Comparison of ENCODE assay signal across 20 cellular contexts in the genomic region with DNA sequence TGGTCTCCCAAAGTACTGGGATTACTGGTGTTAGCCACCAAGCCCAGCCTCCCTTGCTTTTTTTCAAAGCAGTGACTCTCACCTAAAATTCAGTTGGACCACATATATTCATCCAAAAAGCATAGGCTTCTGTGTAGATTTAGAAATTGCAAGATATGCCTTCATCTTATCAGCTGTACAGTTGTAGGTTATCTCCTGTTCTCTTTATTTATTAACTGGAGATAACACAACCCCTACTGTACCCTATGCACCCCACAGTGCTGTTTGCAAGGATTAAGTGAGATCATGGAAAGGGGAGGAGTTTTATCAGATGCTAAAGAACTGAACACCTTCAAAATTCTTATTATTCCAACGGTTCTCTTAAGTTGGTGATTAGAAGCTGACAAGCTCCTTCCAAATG.
DNase-seq lines count a peak whose midpoint lies in the region; ATAC-seq, FAIRE-seq and TF ChIP-seq lines count a peak whose summit lies in the region.
"Had no signal": no experiment of that assay in that cellular context is flagged by ENCODE, and none has a peak within 500 bp of the region (broad histone marks: within the 10 kb centered on the region; RNA-seq: fewer than 3 reads in every experiment).

No MANE protein-coding gene starts in this region.

- FAIRE-seq in K562 (lab: Jason Lieb, UNC) = peak; percentile 35
- no peak for FAIRE-seq in small intestine (lab: Jason Lieb, UNC)
- FAIRE-seq: D721Med, G401.6, GM12891 had no signal

- peak overlapping the region; percentile 7 to 11; a peak in 1 of 4 replicates for H3K9ac ChIP-seq in K562 (ENCODE audit: insufficient read depth in 1 of 2, low read depth in 2 of 2, low read length in 2 of 2)
- H3K9ac ChIP-seq: BLaER1 had no signal

- H3K9me1 ChIP-seq in K562 (ENCODE audit: control insufficient read depth, insufficient read depth, low read length) = no peaks in the 10 kb centered on the region

- H3K4me1 ChIP-seq in K562 (replicated peaks in 1 of 2; ENCODE audit: control insufficient read depth in 2 of 2, insufficient read depth in 2 of 2, low read length in 2 of 2) = peaks cover 43 to 50% of the 10 kb centered on the region in 2 experiments
- H3K4me1 ChIP-seq in small intestine (ENCODE audit: control insufficient read depth in 2 of 2, insufficient read depth in 1 of 2, low read depth in 1 of 2, low read length in 1 of 2) = peaks cover 0 to 3% of the 10 kb centered on the region in 2 donors

- H3K4me1 Mint-ChIP-seq in activated naive CD4-positive, alpha-beta T cell treated with anti-CD3 and anti-CD28 coated beads, Interleukin-2, amount 50 U/mL, for 24 hours = no peaks in the 10 kb centered on the region
- H3K4me1 Mint-ChIP-seq: CD4-positive, CD25-positive, alpha-beta regulatory T cell had no signal

- peak; percentile 4 for ATAC-seq in K562
- ATAC-seq in GM19397 (IDR thresholded peaks at IDR 0.05; ENCODE audit: unreplicated experiment) = no peak
- no peak for ATAC-seq in GM18517 (IDR thresholded peaks at IDR 0.05; ENCODE audit: unreplicated experiment)
- ATAC-seq: HCT116 had no signal

- BruUV-seq in K562 (replicated peaks; lab: Mats Ljungman, UMichigan) = no TSS peak

- H3K27ac ChIP-seq in K562 (ENCODE audit: extremely low read depth, low read depth, low read length) = peak overlapping the region; percentile 59
- no peak overlapping the region for H3K27ac ChIP-seq in small intestine (ENCODE audit: low read depth in 1 of 2, low read length in 1 of 2)
- H3K27ac ChIP-seq: BLaER1 had no signal

- TF ChIP-seq POLR2A in K562 (conservative IDR thresholded peaks at IDR 0.05) = no peak

- POLR2A ChIA-PET in K562 (lab: Yijun Ruan, JAX) = interaction anchor here (0.6 to 0.8 kb wide), 3 partner anchors 8 to 13 kb away, joined by 3 to 6 read pairs (median 5); no protein-coding TSS in a partner anchor

- in situ Hi-C loops in K562 (cut with MboI) = no loop called here

- peaks cover 19% of the 10 kb centered on the region for H3K79me2 ChIP-seq in K562 (ENCODE audit: control insufficient read depth, insufficient read depth, low read length)

- H3K9me3 ChIP-seq in K562 (replicated peaks; ENCODE audit: control insufficient read depth, insufficient read depth, low read depth, low read length) (no peaks in the 10 kb centered on the region), small intestine (ENCODE audit: control insufficient read depth, low read depth) (no peaks in the 10 kb centered on the region)
- H3K9me3 ChIP-seq: BLaER1 had no signal

- H3K4me2 ChIP-seq in K562 (ENCODE audit: insufficient read depth, low read length) = peak overlapping the region; percentile 20; the same call in 1 of the 2 replicates
- H3K4me2 ChIP-seq: BLaER1 had no signal

- TF ChIP-seq CTCF in K562 (IDR thresholded peaks at IDR 0.05 in 2 of 3, conservative IDR thresholded peaks at IDR 0.05 in 1 of 3; ENCODE audit: insufficient read depth in 2 of 3, low read depth in 1 of 3, low read length in 3 of 3) = no peak

- peak overlapping the region; percentile 18 for H3K27ac Mint-ChIP-seq in activated naive CD4-positive, alpha-beta T cell treated with anti-CD3 and anti-CD28 coated beads, Interleukin-2, amount 50 U/mL, for 24 hours
- H3K27ac Mint-ChIP-seq: CD4-positive, CD25-positive, alpha-beta regulatory T cell had no signal

- peak; percentile 56; the same call in 1 of the 2 replicates for TF ChIP-seq EP300 in K562 (IDR thresholded peaks at IDR 0.05; ENCODE audit: low read length)

- no peak overlapping the region for H3K4me3 ChIP-seq in K562
- no peak overlapping the region for H3K4me3 ChIP-seq in small intestine (ENCODE audit: low read depth in 1 of 2, low read length in 2 of 2)
- H3K4me3 ChIP-seq: BLaER1 had no signal

- peaks cover 22% of the 10 kb centered on the region; the same call in 2 of the 3 replicates for H3K36me3 ChIP-seq in K562 (ENCODE audit: control insufficient read depth, insufficient read depth, low read length)
- H3K36me3 ChIP-seq in small intestine (ENCODE audit: control insufficient read depth in 2 of 2, insufficient read depth in 2 of 2, low read length in 2 of 2) = no peaks in the 10 kb centered on the region
- H3K36me3 ChIP-seq: BLaER1 had no signal

- intact Hi-C loops in K562 (cut with micrococcal nuclease) = loop anchor here (10.0 kb wide), 2 partner anchors 217 to 347 kb away; no protein-coding TSS in a partner anchor

- no peaks in the 10 kb centered on the region for H3K36me3 Mint-ChIP-seq in activated naive CD4-positive, alpha-beta T cell treated with anti-CD3 and anti-CD28 coated beads, Interleukin-2, amount 50 U/mL, for 24 hours
- H3K36me3 Mint-ChIP-seq: CD4-positive, CD25-positive, alpha-beta regulatory T cell had no signal

- H3K27me3 ChIP-seq in K562 (ENCODE audit: control insufficient read depth in 2 of 2, insufficient read depth in 2 of 2, low read length in 2 of 2) = no peaks in the 10 kb centered on the region; a peak in 1 of 5 replicates
- H3K27me3 ChIP-seq in small intestine (ENCODE audit: control insufficient read depth in 2 of 2, insufficient read depth in 2 of 2, low read length in 2 of 2) = no peaks in the 10 kb centered on the region
- H3K27me3 ChIP-seq: BLaER1 had no signal

- H3K4me3 Mint-ChIP-seq in activated naive CD4-positive, alpha-beta T cell treated with anti-CD3 and anti-CD28 coated beads, Interleukin-2, amount 50 U/mL, for 24 hours = no peak overlapping the region
- H3K4me3 Mint-ChIP-seq: CD4-positive, CD25-positive, alpha-beta regulatory T cell had no signal

- no peak overlapping the region for H2AFZ ChIP-seq in K562 (ENCODE audit: low read depth, low read length)

- TF ChIP-seq RAD21 in K562 (CRISPR knock-in tag; conservative IDR thresholded peaks at IDR 0.05 in 1 of 2, IDR thresholded peaks at IDR 0.05 in 1 of 2) = no peak

- no peaks in the 10 kb centered on the region for H4K20me1 ChIP-seq in K562 (replicated peaks; ENCODE audit: control insufficient read depth, insufficient read depth, low read length)
- H4K20me1 ChIP-seq: BLaER1 had no signal

- CTCF ChIA-PET in K562 (lab: Yijun Ruan, JAX; ENCODE audit: low intra/inter-chr PET ratio) = no interaction called here

- no peaks in the 10 kb centered on the region for H3K27me3 Mint-ChIP-seq in activated naive CD4-positive, alpha-beta T cell treated with anti-CD3 and anti-CD28 coated beads, Interleukin-2, amount 50 U/mL, for 24 hours

- no peak for DNase-seq in activated naive CD4-positive, alpha-beta T cell treated with anti-CD3 and anti-CD28 coated beads, Interleukin-2, amount 50 U/mL, for 16 hours
- DNase-seq in OCI-M1 (lab: John Stamatoyannopoulos, UW) (peak; percentile 42), K562 (ENCODE audit: extremely low read depth in 1 of 4, low spot score in 3 of 4) (peak in 2 of 4 experiments; percentile 50 to 60), small intestine (peak; percentile 82), KG1 (lab: John Stamatoyannopoulos, UW) (no peak)
- DNase-seq: 8988T; AML-193; CD4-positive, CD25-positive, alpha-beta regulatory T cell; DMS153; DMS79 treated with DMSO at 0.1 percent for 48 hours; EL; IMR-90 had no signal

- no peaks in the 10 kb centered on the region for H3K9me3 Mint-ChIP-seq in activated naive CD4-positive, alpha-beta T cell treated with anti-CD3 and anti-CD28 coated beads, Interleukin-2, amount 50 U/mL, for 24 hours
- H3K9me3 Mint-ChIP-seq: CD4-positive, CD25-positive, alpha-beta regulatory T cell had no signal

- 0% methylated on average over 1 of the region's 1 CpG for WGBS in K562 (ENCODE audit: insufficient coverage, low coverage, missing lambda C conversion rate)
- WGBS in small intestine, 3 donors = 25 to 57% (median 38%) methylated on average over 1 of the region's 1 CpG

TF ChIP-seq in K562, 482 proteins besides CTCF, POLR2A, EP300 and RAD21 (continues in another document):
- TF ChIP-seq PTBP1 (IDR thresholded peaks at IDR 0.05; ENCODE audit: low read depth, low read length) (no peak), SRSF3 (IDR thresholded peaks at IDR 0.05; ENCODE audit: insufficient read depth, low read length) (no peak), TEAD1 (CRISPR knock-in tag; IDR thresholded peaks at IDR 0.05) (peak in 1 of 2 experiments; percentile 23; a peak in 1 of 4 replicates), ZBTB17 (CRISPR knock-in tag; IDR thresholded peaks at IDR 0.05) (peak; percentile 25; the same call in 1 of the 2 replicates), DPF2 (IDR thresholded peaks at IDR 0.05) (peak; percentile 51; the same call in 1 of the 2 replicates)
- TF ChIP-seq, protein P1, sequence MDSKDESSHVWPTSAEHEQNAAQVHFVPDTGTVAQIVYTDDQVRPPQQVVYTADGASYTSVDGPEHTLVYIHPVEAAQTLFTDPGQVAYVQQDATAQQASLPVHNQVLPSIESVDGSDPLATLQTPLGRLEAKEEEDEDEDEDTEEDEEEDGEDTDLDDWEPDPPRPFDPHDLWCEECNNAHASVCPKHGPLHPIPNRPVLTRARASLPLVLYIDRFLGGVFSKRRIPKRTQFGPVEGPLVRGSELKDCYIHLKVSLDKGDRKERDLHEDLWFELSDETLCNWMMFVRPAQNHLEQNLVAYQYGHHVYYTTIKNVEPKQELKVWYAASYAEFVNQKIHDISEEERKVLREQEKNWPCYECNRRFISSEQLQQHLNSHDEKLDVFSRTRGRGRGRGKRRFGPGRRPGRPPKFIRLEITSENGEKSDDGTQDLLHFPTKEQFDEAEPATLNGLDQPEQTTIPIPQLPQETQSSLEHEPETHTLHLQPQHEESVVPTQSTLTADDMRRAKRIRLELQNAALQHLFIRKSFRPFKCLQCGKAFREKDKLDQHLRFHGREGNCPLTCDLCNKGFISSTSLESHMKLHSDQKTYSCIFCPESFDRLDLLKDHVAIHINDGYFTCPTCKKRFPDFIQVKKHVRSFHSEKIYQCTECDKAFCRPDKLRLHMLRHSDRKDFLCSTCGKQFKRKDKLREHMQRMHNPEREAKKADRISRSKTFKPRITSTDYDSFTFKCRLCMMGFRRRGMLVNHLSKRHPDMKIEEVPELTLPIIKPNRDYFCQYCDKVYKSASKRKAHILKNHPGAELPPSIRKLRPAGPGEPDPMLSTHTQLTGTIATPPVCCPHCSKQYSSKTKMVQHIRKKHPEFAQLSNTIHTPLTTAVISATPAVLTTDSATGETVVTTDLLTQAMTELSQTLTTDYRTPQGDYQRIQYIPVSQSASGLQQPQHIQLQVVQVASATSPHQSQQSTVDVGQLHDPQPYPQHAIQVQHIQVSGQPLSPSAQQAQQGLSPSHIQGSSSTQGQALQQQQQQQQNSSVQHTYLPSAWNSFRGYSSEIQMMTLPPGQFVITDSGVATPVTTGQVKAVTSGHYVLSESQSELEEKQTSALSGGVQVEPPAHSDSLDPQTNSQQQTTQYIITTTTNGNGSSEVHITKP (IDR thresholded peaks at IDR 0.05; ENCODE audit: partially characterized antibody) = no peak
- TF ChIP-seq, protein P2, sequence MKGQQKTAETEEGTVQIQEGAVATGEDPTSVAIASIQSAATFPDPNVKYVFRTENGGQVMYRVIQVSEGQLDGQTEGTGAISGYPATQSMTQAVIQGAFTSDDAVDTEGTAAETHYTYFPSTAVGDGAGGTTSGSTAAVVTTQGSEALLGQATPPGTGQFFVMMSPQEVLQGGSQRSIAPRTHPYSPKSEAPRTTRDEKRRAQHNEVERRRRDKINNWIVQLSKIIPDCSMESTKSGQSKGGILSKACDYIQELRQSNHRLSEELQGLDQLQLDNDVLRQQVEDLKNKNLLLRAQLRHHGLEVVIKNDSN (CRISPR knock-in tag; IDR thresholded peaks at IDR 0.05) = no peak

Comparison
In these comparisons a context has a peak if more than half of its experiments do, and no peak if none do; other contexts are left out.
1. DNase-seq: peak in OCI-M1 (single experiment) and small intestine (single experiment); none in activated naive CD4-positive, alpha-beta T cell treated with anti-CD3 and anti-CD28 coated beads, Interleukin-2, amount 50 U/mL, for 16 hours (single experiment) and KG1 (single experiment).